15 cellular contexts compared by ENCODE assay signal in genomic region chr10:71045188-71045841, GRCh38.
A peak's percentile ranks its signal among the peaks of the same experiment; 100 is the strongest.
DNase-seq lines count a peak whose midpoint lies in the region; ATAC-seq and TF ChIP-seq lines count a peak whose summit lies in the region.
"Had no signal": no experiment of that assay in that cellular context is flagged by ENCODE, and none has a peak within 500 bp of the region (broad histone marks: within the 10 kb centered on the region; RNA-seq: fewer than 3 reads in every experiment).

No MANE protein-coding gene starts in this region.

- no peak for TF ChIP-seq CTCF in left ventricle myocardium inferior (IDR thresholded peaks at IDR 0.05; ENCODE audit: borderline replicate concordance)

- no peak overlapping the region for H3K27ac ChIP-seq in left ventricle myocardium inferior (replicated peaks)
- H3K27ac ChIP-seq: gastroesophageal sphincter, Peyer's patch, tibial artery had no signal

- ATAC-seq in Right ventricle myocardium inferior (peak; percentile 51), GM21515 (IDR thresholded peaks at IDR 0.05; ENCODE audit: unreplicated experiment) (no peak)
- ATAC-seq: activated CD8-positive, alpha-beta T cell treated with anti-CD3 and anti-CD28 coated beads, Interleukin-2, amount 10 ng/mL, durations not matched to agents 7 days and 5 days; gastroesophageal sphincter; natural killer cell treated with Interleukin-12 subunit alpha and Interleukin-12 subunit beta and Interleukin-15 and Interleukin-18, amount 100 ng/mL, for 72 hours had no signal

- H3K4me3 ChIP-seq in left ventricle myocardium inferior, result no peak overlapping the region
- H3K4me3 ChIP-seq: gastroesophageal sphincter, Peyer's patch, tibial artery had no signal

- no peaks in the 10 kb centered on the region for H3K36me3 ChIP-seq in left ventricle myocardium inferior
- H3K36me3 ChIP-seq: gastroesophageal sphincter, Peyer's patch, tibial artery had no signal

- no peak for DNase-seq in Right ventricle myocardium inferior (ENCODE audit: missing footprints)
- DNase-seq in left ventricle myocardium inferior, result no peak
- peak; percentile 76 for DNase-seq in UCSD-AML1 (lab: John Stamatoyannopoulos, UW; ENCODE audit: unreplicated experiment)
- peak; percentile 68 for DNase-seq in medulla oblongata (ENCODE audit: extremely low spot score)
- no peak for DNase-seq in NCI-H82 treated with DMSO at 0.1 percent for 48 hours (lab: John Stamatoyannopoulos, UW; ENCODE audit: unreplicated experiment)
- DNase-seq in amniotic stem cell (lab: John Stamatoyannopoulos, UW), result no peak
- no peak for DNase-seq in NCI-H2029 (lab: John Stamatoyannopoulos, UW)
- DNase-seq: activated CD8-positive, alpha-beta T cell treated with anti-CD3 and anti-CD28 coated beads, Interleukin-2, amount 10 ng/mL, durations not matched to agents 7 days and 5 days; activated gamma-delta T cell treated with Interleukin-2 at 50 U/mL for 16 hours; NCI-H2029 treated with DMSO at 0.1 percent for 48 hours; Peyer's patch had no signal

- no peaks in the 10 kb centered on the region for H3K9me3 ChIP-seq in left ventricle myocardium inferior (replicated peaks)
- H3K9me3 ChIP-seq: gastroesophageal sphincter, Peyer's patch, tibial artery had no signal

- H3K4me1 ChIP-seq in left ventricle myocardium inferior, result peaks cover 8% of the 10 kb centered on the region
- H3K4me1 ChIP-seq: gastroesophageal sphincter, Peyer's patch had no signal

- intact Hi-C loops in Right ventricle myocardium inferior (cut with DNase I), result no loop called here
- intact Hi-C loops in left ventricle myocardium inferior (cut with micrococcal nuclease), result no loop called here

- H3K27me3 ChIP-seq in left ventricle myocardium inferior (ENCODE audit: low read depth), result peaks cover 16% of the 10 kb centered on the region
- H3K27me3 ChIP-seq: Peyer's patch had no signal

Comparison
In these comparisons a context has a peak if more than half of its experiments do, and no peak if none do; other contexts are left out.
1. DNase-seq: peak in UCSD-AML1 (single experiment) and medulla oblongata (single experiment); none in Right ventricle myocardium inferior (single experiment), left ventricle myocardium inferior (single experiment), NCI-H82 treated with DMSO at 0.1 percent for 48 hours (single experiment), amniotic stem cell (single experiment) and NCI-H2029 (single experiment).